Comparison of ENCODE assay signal across 8 cellular contexts in the genomic region with DNA sequence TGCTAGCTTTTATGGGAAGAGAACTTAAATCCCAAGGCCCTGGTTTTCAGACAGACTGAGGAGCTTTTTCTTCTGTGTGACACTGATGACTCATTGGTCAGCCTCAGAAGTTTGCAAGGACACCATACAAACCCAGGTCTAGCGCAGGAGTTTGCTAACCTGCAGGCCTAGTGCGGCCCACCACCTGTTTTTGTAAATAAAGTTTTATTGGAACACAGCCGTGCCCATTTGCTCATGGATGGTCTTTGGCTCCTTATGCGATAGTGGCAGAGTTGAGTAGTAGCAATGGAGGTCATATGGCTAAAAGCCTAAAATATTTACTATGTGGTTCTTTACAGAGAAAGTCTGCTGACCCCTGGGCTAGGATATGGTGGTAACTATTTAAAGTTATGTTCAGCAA.
"Had no signal": no experiment of that assay in that cellular context is flagged by ENCODE, and none has a peak within 500 bp of the region (broad histone marks: within the 10 kb centered on the region; RNA-seq: fewer than 3 reads in every experiment).

No MANE protein-coding gene starts in this region.

- ATAC-seq: GM23338 had no signal

- H3K4me2 ChIP-seq: GM23338, KMS-11 had no signal

- FAIRE-seq: H1, H54, HTR-8/SVneo had no signal

- H2AFZ ChIP-seq: GM23338 had no signal

- DNase-seq: H9, HCEC 1CT, KBM-7 had no signal

- H3K4me3 ChIP-seq: GM23338 had no signal

- H3K27ac ChIP-seq: KMS-11 had no signal

- H3K9ac ChIP-seq: KMS-11 had no signal
